ENCODE assay signal across 17 cellular contexts in the genomic region with DNA sequence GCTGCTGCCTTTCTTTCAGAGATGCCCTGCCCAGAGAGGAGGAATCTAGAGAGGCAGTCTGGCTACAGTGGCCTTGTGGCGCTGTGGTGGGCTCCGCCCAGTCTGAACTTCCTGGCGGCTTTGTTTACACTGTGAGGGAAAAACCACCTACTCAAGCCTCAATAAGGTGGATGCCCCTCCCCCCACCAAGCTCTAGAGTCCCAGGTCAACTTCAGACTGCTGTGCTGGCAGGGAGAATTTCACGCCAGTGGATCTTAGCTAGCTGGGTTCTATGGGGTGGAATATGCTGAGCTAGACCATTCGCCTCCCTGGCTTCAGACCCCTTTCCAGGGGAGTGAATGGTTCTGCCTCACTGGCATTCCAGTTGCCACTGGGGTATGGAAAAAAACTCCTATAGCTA.
"Had no signal": no experiment of that assay in that cellular context is flagged by ENCODE, and none has a peak within 500 bp of the region (broad histone marks: within the 10 kb centered on the region; RNA-seq: fewer than 3 reads in every experiment).

No MANE protein-coding gene starts in this region.

- H3K27me3 Mint-ChIP-seq: activated naive CD8-positive, alpha-beta T cell; naive B cell; stimulated activated naive CD8-positive, alpha-beta T cell treated with anti-CD3 and anti-CD28 coated beads, Interleukin-15, Interleukin-2, amounts not matched to agents 100 ng/mL and 50 ng/mL, for 24 hours; type B pancreatic cell had no signal

- H3K4me1 Mint-ChIP-seq: naive B cell had no signal

- H3K4me3 Mint-ChIP-seq: activated naive CD8-positive, alpha-beta T cell; naive B cell; stimulated activated naive CD8-positive, alpha-beta T cell treated with anti-CD3 and anti-CD28 coated beads, Interleukin-15, Interleukin-2, amounts not matched to agents 100 ng/mL and 50 ng/mL, for 24 hours; T-helper 2 cell treated with Interferon-gamma antibody and Interleukin-4, amounts not matched to agents 5 μg/mL and 100 μg/mL, for 36 hours; type B pancreatic cell had no signal

- H3K4me3 ChIP-seq: ovary had no signal

- H3K36me3 ChIP-seq: ovary had no signal

- H3K27me3 ChIP-seq: ovary had no signal

- H3K27ac ChIP-seq: ovary had no signal

- DNase-seq: activated CD4-positive, alpha-beta T cell treated with anti-CD3 and anti-CD28 coated beads, Interleukin-2, amount 50 U/mL, for 48 hours; activated CD4-positive, CD25-positive, alpha-beta regulatory T cell treated with anti-CD3 and anti-CD28 coated beads, Interleukin-2, amount 50 U/mL, for 72 hours; activated CD8-positive, alpha-beta memory T cell treated with anti-CD3 and anti-CD28 coated beads, Interleukin-2, amount 50 U/mL, for 4 hours; activated effector memory CD4-positive, alpha-beta T cell treated with anti-CD3 and anti-CD28 coated beads, Interleukin-2, amount 50 U/mL, for 16 hours; activated T-cell treated with anti-CD3 and anti-CD28 coated beads, Interleukin-2, amount 50 U/mL, for 48 hours; amniotic stem cell; caudate nucleus; mammary epithelial cell; naive B cell; ovary had no signal

- H3K27ac Mint-ChIP-seq: activated naive CD8-positive, alpha-beta T cell; naive B cell; stimulated activated naive CD8-positive, alpha-beta T cell treated with anti-CD3 and anti-CD28 coated beads, Interleukin-15, Interleukin-2, amounts not matched to agents 100 ng/mL and 50 ng/mL, for 24 hours; T-helper 2 cell treated with Interferon-gamma antibody and Interleukin-4, amounts not matched to agents 5 μg/mL and 100 μg/mL, for 36 hours; type B pancreatic cell had no signal

- ATAC-seq: esophagus mucosa, left lobe of liver, sciatic nerve had no signal
